In genomic region chr17:17641621-17642409, GRCh38 we compare ENCODE assay signal across 8 cellular contexts. TPM values are rescaled to one million over a fixed set of nuclear protein-coding genes. Genes with fewer than 3 reads are reported as not detected.
DNase-seq lines count a peak whose midpoint lies in the region; ATAC-seq lines count a peak whose summit lies in the region.

No MANE protein-coding gene starts in this region.

- no peaks in the 10 kb centered on the region for H3K27me3 ChIP-seq in HAP-1 (ENCODE audit: low read depth)

- in situ Hi-C loops in HAP-1 (cut with MboI; ENCODE audit: low sequenced_read_pairs) = loop anchor here (5.0 kb wide), 2 partner anchors 145 to 285 kb away; partner anchors contain the start of gene RASD1

- no peak overlapping the region for H3K4me3 ChIP-seq in HAP-1

- no peaks in the 10 kb centered on the region for H3K36me3 ChIP-seq in HAP-1 (replicated peaks)

- peaks cover 6% of the 10 kb centered on the region for H3K4me1 ChIP-seq in HAP-1

- no peak for ATAC-seq in GM19452 (IDR thresholded peaks at IDR 0.05; ENCODE audit: unreplicated experiment)

- H3K9me3 ChIP-seq in HAP-1 = 0 out of 2 replicates have a peak, but pooled peaks cover 2% of the 10 kb centered on the region

- DNase-seq in AG08396 (ENCODE audit: low spot score) = peak; percentile 71
- peak; percentile 84 to 86 for DNase-seq in HAP-1 (ENCODE audit: low spot score in 2 of 2)
- DNase-seq in NCI-H446 treated with DMSO at 0.1 percent for 48 hours (lab: John Stamatoyannopoulos, UW) = peak; percentile 10
- peak; percentile 83 for DNase-seq in activated CD4-positive, CD25-positive, alpha-beta regulatory T cell treated with anti-CD3 and anti-CD28 coated beads, Interleukin-2, amount 50 U/mL, for 72 hours
- peak; percentile 65 for DNase-seq in cerebellum (ENCODE audit: low spot score)
- peak; percentile 77 for DNase-seq in kidney tubule cell (ENCODE audit: low spot score)
- DNase-seq in stimulated activated CD4-positive, alpha-beta T cell treated with anti-CD3 and anti-CD28 coated beads, Interleukin-2, amount 100 ng/mL, for 24 hours = peak; percentile 86 to 87

RNA-seq across cellular contexts. Expression of gene RAI1, which starts 39.4 kb away (rescaled TPM):
- total RNA-seq in cerebellum = 23.0 TPM

RNA-seq across cellular contexts. Expression of gene PEMT, which starts 50.3 kb away (rescaled TPM):
- 17.9 TPM for total RNA-seq in cerebellum

Comparison
In these comparisons a context has a peak if more than half of its experiments do, and no peak if none do; other contexts are left out.
1. DNase-seq: peak in every context shown above with its lines; median percentile 86 in stimulated activated CD4-positive, alpha-beta T cell treated with anti-CD3 and anti-CD28 coated beads, Interleukin-2, amount 100 ng/mL, for 24 hours; 85 in HAP-1; 83 in activated CD4-positive, CD25-positive, alpha-beta regulatory T cell treated with anti-CD3 and anti-CD28 coated beads, Interleukin-2, amount 50 U/mL, for 72 hours; 77 in kidney tubule cell; 71 in AG08396; 65 in cerebellum; 10 in NCI-H446 treated with DMSO at 0.1 percent for 48 hours.